In genomic region chr11:44687310-44687842, GRCh38 we compare ENCODE assay signal across 14 cellular contexts. TPM values are rescaled to one million over a fixed set of nuclear protein-coding genes. Genes with fewer than 3 reads are reported as not detected.
A peak's percentile ranks its signal among the peaks of the same experiment; 100 is the strongest.
DNase-seq lines count a peak whose midpoint lies in the region; ATAC-seq and TF ChIP-seq lines count a peak whose summit lies in the region.
"Had no signal": no experiment of that assay in that cellular context is flagged by ENCODE, and none has a peak within 500 bp of the region (broad histone marks: within the 10 kb centered on the region; RNA-seq: fewer than 3 reads in every experiment).

No MANE protein-coding gene starts in this region.

- intact Hi-C loops in naive thymus-derived CD4-positive, alpha-beta T cell (cut with micrococcal nuclease) = no loop called here
- intact Hi-C loops in ovary (cut with DNase I) = no loop called here

- WGBS in ovary, 3 donors = 57 to 79% (median 60%) methylated on average over 4 of the region's 4 CpGs

- no peaks in the 10 kb centered on the region for H3K36me3 ChIP-seq in naive thymus-derived CD4-positive, alpha-beta T cell (ENCODE audit: control insufficient read depth in 2 of 3, insufficient read depth in 3 of 3, low read length in 3 of 3)
- no peaks in the 10 kb centered on the region for H3K36me3 ChIP-seq in ovary

- POLR2A ChIA-PET in naive thymus-derived CD4-positive, alpha-beta T cell (lab: Charles Lee) = interaction anchor here (0.8 to 1.3 kb wide), 2 partner anchors 9 to 19 kb away, joined by 3 to 5 read pairs; no protein-coding TSS in a partner anchor

- peaks cover 30% of the 10 kb centered on the region for H3K4me1 Mint-ChIP-seq in T-helper 1 cell treated with Interleukin-12 subunit alpha and Interleukin-12 subunit beta and Interleukin-4 antibody, amounts not matched to agents 30 μg/mL and 1 μg/mL, for 36 hours (ENCODE audit: low read depth)
- peaks cover 14 to 49% (median 36%) of the 10 kb centered on the region in 7 donors for H3K4me1 Mint-ChIP-seq in naive thymus-derived CD4-positive, alpha-beta T cell
- H3K4me1 Mint-ChIP-seq in stimulated activated naive B cell treated with anti-CD40 and anti-IgM and Interleukin-4, amounts not matched to agents 10 μg/mL and 1 μg/mL and 100 μg/mL, for 72 hours = peaks cover 15 to 20% of the 10 kb centered on the region in 2 donors

- no peak for TF ChIP-seq POLR2A in ovary (IDR thresholded peaks at IDR 0.05)

- H3K4me1 ChIP-seq in naive thymus-derived CD4-positive, alpha-beta T cell (ENCODE audit: control insufficient read depth in 2 of 2, insufficient read depth in 2 of 2, low read length in 2 of 2) = peaks cover 3 to 9% of the 10 kb centered on the region in 2 donors
- H3K4me1 ChIP-seq in ovary (ENCODE audit: insufficient read depth) = no peaks in the 10 kb centered on the region

- ATAC-seq in naive thymus-derived CD4-positive, alpha-beta T cell = no peak
- peak; percentile 86 to 92 for ATAC-seq in stimulated activated naive B cell treated with anti-CD40 and anti-IgM and Interleukin-4, amounts not matched to agents 10 μg/mL and 1 μg/mL and 100 μg/mL, for 72 hours (replicated peaks)
- ATAC-seq in GM19328 (IDR thresholded peaks at IDR 0.05; ENCODE audit: unreplicated experiment) (no peak), GM21786 (IDR thresholded peaks at IDR 0.05; ENCODE audit: unreplicated experiment) (no peak)
- ATAC-seq: GM23338 had no signal

- no peaks in the 10 kb centered on the region for H3K27me3 ChIP-seq in naive thymus-derived CD4-positive, alpha-beta T cell (ENCODE audit: control insufficient read depth in 2 of 2, insufficient read depth in 2 of 2, low read length in 2 of 2)
- no peaks in the 10 kb centered on the region for H3K27me3 ChIP-seq in ovary

- CTCF ChIA-PET in naive thymus-derived CD4-positive, alpha-beta T cell (lab: Charles Lee) = no interaction called here

- TF ChIP-seq CTCF in ovary (IDR thresholded peaks at IDR 0.05) = no peak

- peak overlapping the region; percentile 1 for H3K27ac Mint-ChIP-seq in T-helper 1 cell treated with Interleukin-12 subunit alpha and Interleukin-12 subunit beta and Interleukin-4 antibody, amounts not matched to agents 30 μg/mL and 1 μg/mL, for 36 hours
- H3K27ac Mint-ChIP-seq in naive thymus-derived CD4-positive, alpha-beta T cell = peak overlapping the region in 6 of 9 donors; percentile 9 to 76 (median 40)
- no peak overlapping the region for H3K27ac Mint-ChIP-seq in stimulated activated naive B cell treated with anti-CD40 and anti-IgM and Interleukin-4, amounts not matched to agents 10 μg/mL and 1 μg/mL and 100 μg/mL, for 72 hours
- H3K27ac Mint-ChIP-seq: CD4-positive, alpha-beta T cell; GM23338 had no signal

- H3K4me3 Mint-ChIP-seq in T-helper 1 cell treated with Interleukin-12 subunit alpha and Interleukin-12 subunit beta and Interleukin-4 antibody, amounts not matched to agents 30 μg/mL and 1 μg/mL, for 36 hours = no peak overlapping the region
- H3K4me3 Mint-ChIP-seq in naive thymus-derived CD4-positive, alpha-beta T cell = peak overlapping the region in 1 of 10 donors; percentile 58
- H3K4me3 Mint-ChIP-seq in stimulated activated naive B cell treated with anti-CD40 and anti-IgM and Interleukin-4, amounts not matched to agents 10 μg/mL and 1 μg/mL and 100 μg/mL, for 72 hours = no peak overlapping the region
- H3K4me3 Mint-ChIP-seq: CD4-positive, alpha-beta T cell; GM23338; H9 had no signal

- H3K9me3 Mint-ChIP-seq in T-helper 1 cell treated with Interleukin-12 subunit alpha and Interleukin-12 subunit beta and Interleukin-4 antibody, amounts not matched to agents 30 μg/mL and 1 μg/mL, for 36 hours = peaks cover 2% of the 10 kb centered on the region
- H3K9me3 Mint-ChIP-seq in naive thymus-derived CD4-positive, alpha-beta T cell = peaks cover 0 to 9% (median 0%) of the 10 kb centered on the region in 11 donors
- no peaks in the 10 kb centered on the region for H3K9me3 Mint-ChIP-seq in stimulated activated naive B cell treated with anti-CD40 and anti-IgM and Interleukin-4, amounts not matched to agents 10 μg/mL and 1 μg/mL and 100 μg/mL, for 72 hours
- H3K9me3 Mint-ChIP-seq: CD4-positive, alpha-beta T cell; GM23338; H9 had no signal

- no peak overlapping the region for H3K4me3 ChIP-seq in naive thymus-derived CD4-positive, alpha-beta T cell (ENCODE audit: low read length)
- no peak overlapping the region for H3K4me3 ChIP-seq in ovary
- H3K4me3 ChIP-seq: GM23338 had no signal

- DNase-seq in T-helper 1 cell = no peak
- peak; percentile 9 for DNase-seq in MV-4-11 (lab: John Stamatoyannopoulos, UW)
- DNase-seq in naive thymus-derived CD4-positive, alpha-beta T cell = no peak
- peak; percentile 6 for DNase-seq in stimulated activated naive B cell treated with anti-CD40 and anti-IgM and Interleukin-4, amounts not matched to agents 10 μg/mL and 1 μg/mL and 100 μg/mL, for 72 hours
- DNase-seq in ovary = no peak
- DNase-seq: CD4-positive, alpha-beta T cell; DMS79; H9 had no signal

- no peak overlapping the region for H3K27ac ChIP-seq in naive thymus-derived CD4-positive, alpha-beta T cell (ENCODE audit: low read depth, low read length)
- no peak overlapping the region for H3K27ac ChIP-seq in ovary
- H3K27ac ChIP-seq: 22Rv1 had no signal

- H3K9me3 ChIP-seq in naive thymus-derived CD4-positive, alpha-beta T cell (ENCODE audit: control insufficient read depth in 2 of 3, low read length in 3 of 3) = no peaks in the 10 kb centered on the region
- H3K9me3 ChIP-seq in ovary = no peaks in the 10 kb centered on the region

- peaks cover 8% of the 10 kb centered on the region for H3K36me3 Mint-ChIP-seq in T-helper 1 cell treated with Interleukin-12 subunit alpha and Interleukin-12 subunit beta and Interleukin-4 antibody, amounts not matched to agents 30 μg/mL and 1 μg/mL, for 36 hours (ENCODE audit: low read depth)
- peaks cover 0 to 8% (median 0%) of the 10 kb centered on the region in 5 donors for H3K36me3 Mint-ChIP-seq in naive thymus-derived CD4-positive, alpha-beta T cell
- no peaks in the 10 kb centered on the region for H3K36me3 Mint-ChIP-seq in stimulated activated naive B cell treated with anti-CD40 and anti-IgM and Interleukin-4, amounts not matched to agents 10 μg/mL and 1 μg/mL and 100 μg/mL, for 72 hours

- no peak for TF ChIP-seq EP300 in ovary (IDR thresholded peaks at IDR 0.05)

- H3K27me3 Mint-ChIP-seq in T-helper 1 cell treated with Interleukin-12 subunit alpha and Interleukin-12 subunit beta and Interleukin-4 antibody, amounts not matched to agents 30 μg/mL and 1 μg/mL, for 36 hours (ENCODE audit: low read depth) = no peaks in the 10 kb centered on the region
- peaks cover 0 to 8% (median 0%) of the 10 kb centered on the region in 5 donors for H3K27me3 Mint-ChIP-seq in naive thymus-derived CD4-positive, alpha-beta T cell
- H3K27me3 Mint-ChIP-seq in stimulated activated naive B cell treated with anti-CD40 and anti-IgM and Interleukin-4, amounts not matched to agents 10 μg/mL and 1 μg/mL and 100 μg/mL, for 72 hours = peaks cover 16 to 28% of the 10 kb centered on the region in 2 donors
- H3K27me3 Mint-ChIP-seq: CD4-positive, alpha-beta T cell had no signal

RNA-seq across cellular contexts. Expression of gene TSPAN18, which starts 39.4 kb away (rescaled TPM):
- 10 to 100 TPM in 4 of 5 experiments, 1 to 10 TPM in 1; 9.1 to 57.0 (median 40.7) TPM for total RNA-seq in naive thymus-derived CD4-positive, alpha-beta T cell
- 10 to 100 TPM in 1 of 2 donors, 1 to 10 TPM in 1; 8.8 to 21.7 TPM for polyA plus RNA-seq in naive thymus-derived CD4-positive, alpha-beta T cell
- 10 to 100 TPM in 4 of 7 donors, 1 to 10 TPM in 3; 2.1 to 25.1 (median 14.4) TPM for total RNA-seq in ovary
- 10 to 100 TPM; 11.6 to 35.3 TPM for polyA plus RNA-seq in ovary
- total RNA-seq: HT1080 had no signal

Comparison
In these comparisons a context has a peak if more than half of its experiments do, and no peak if none do; other contexts are left out.
1. DNase-seq: peak in MV-4-11 (single experiment) and stimulated activated naive B cell treated with anti-CD40 and anti-IgM and Interleukin-4, amounts not matched to agents 10 μg/mL and 1 μg/mL and 100 μg/mL, for 72 hours (single experiment); none in T-helper 1 cell (0 of 5), naive thymus-derived CD4-positive, alpha-beta T cell (0 of 9) and ovary (0 of 5).
2. ATAC-seq: peak in stimulated activated naive B cell treated with anti-CD40 and anti-IgM and Interleukin-4, amounts not matched to agents 10 μg/mL and 1 μg/mL and 100 μg/mL, for 72 hours (2 of 2); none in naive thymus-derived CD4-positive, alpha-beta T cell (single experiment), GM19328 (single experiment) and GM21786 (single experiment).